In the genomic region with DNA sequence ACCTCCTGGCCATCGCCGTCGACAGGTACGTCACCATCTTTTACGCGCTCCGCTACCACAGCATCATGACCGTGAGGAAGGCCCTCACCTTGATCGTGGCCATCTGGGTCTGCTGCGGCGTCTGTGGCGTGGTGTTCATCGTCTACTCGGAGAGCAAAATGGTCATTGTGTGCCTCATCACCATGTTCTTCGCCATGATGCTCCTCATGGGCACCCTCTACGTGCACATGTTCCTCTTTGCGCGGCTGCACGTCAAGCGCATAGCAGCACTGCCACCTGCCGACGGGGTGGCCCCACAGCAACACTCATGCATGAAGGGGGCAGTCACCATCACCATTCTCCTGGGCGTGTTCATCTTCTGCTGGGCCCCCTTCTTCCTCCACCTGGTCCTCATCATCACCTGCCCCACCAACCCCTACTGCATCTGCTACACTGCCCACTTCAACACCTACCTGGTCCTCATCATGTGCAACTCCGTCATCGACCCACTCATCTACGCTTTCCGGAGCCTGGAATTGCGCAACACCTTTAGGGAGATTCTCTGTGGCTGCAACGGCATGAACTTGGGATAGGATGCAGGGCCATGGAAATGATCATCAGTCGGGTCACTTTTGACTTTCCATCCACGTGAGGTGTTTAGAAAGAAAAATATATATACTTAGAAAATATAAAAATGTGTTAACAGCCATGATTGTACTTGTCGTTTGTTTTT, we compare ENCODE assay signal across 8 cellular contexts. TPM values are rescaled to one million over a fixed set of nuclear protein-coding genes. Genes with fewer than 3 reads are reported as not detected.
DNase-seq lines count a peak whose midpoint lies in the region; ATAC-seq, FAIRE-seq and TF ChIP-seq lines count a peak whose summit lies in the region.

No MANE protein-coding gene starts in this region.

- H3K27me3 Mint-ChIP-seq in activated T-cell treated with anti-CD3 and anti-CD28 coated beads, Interleukin-2, amount 50 U/mL, for 4 hours (ENCODE audit: low read depth), result peaks cover 51% of the 10 kb centered on the region

- no peak overlapping the region for H3K9ac ChIP-seq in HepG2 (ENCODE audit: insufficient read depth, low read depth, low read length)

- intact Hi-C loops in HepG2 (cut with micrococcal nuclease; ENCODE audit: unreplicated experiment), result loop anchor here (2.0 to 5.0 kb wide), 4 partner anchors 95 to 1582 kb away; no protein-coding TSS in a partner anchor

- H2AFZ ChIP-seq in HepG2 (ENCODE audit: low read length), result no peak overlapping the region

- no peak for ATAC-seq in activated T-cell treated with anti-CD3 and anti-CD28 coated beads, Interleukin-2, amount 50 U/mL, for 4 hours
- ATAC-seq in HepG2, result peak; percentile 81
- ATAC-seq in HG03280 (IDR thresholded peaks at IDR 0.05; ENCODE audit: unreplicated experiment), result no peak

- TF ChIP-seq CTCF in HL-60 (IDR thresholded peaks at IDR 0.05; ENCODE audit: insufficient read depth, low read length) (peak; percentile 77), WERI-Rb-1 (IDR thresholded peaks at IDR 0.05; ENCODE audit: low read depth, low read length) (peak; percentile 92), HepG2 (CRISPR knock-in tag; IDR thresholded peaks at IDR 0.05) (peak; percentile 96)

- BruUV-seq in HepG2 (replicated peaks; lab: Mats Ljungman, UMichigan), result no TSS peak

- no peaks in the 10 kb centered on the region for H3K4me1 ChIP-seq in HepG2 (ENCODE audit: insufficient read depth, low read length)

- no peaks in the 10 kb centered on the region for H3K4me1 Mint-ChIP-seq in activated T-cell treated with anti-CD3 and anti-CD28 coated beads, Interleukin-2, amount 50 U/mL, for 4 hours (ENCODE audit: low read depth)

- in situ Hi-C loops in HepG2 (cut with HindIII; ENCODE audit: extremely low pct_ligation_motif_present, low pct_unique_long_range_greater_than_20kb), result loop anchor here (10.0 kb wide), 1 partner anchor 105 kb away; a partner anchor contains a TSS

- no peaks in the 10 kb centered on the region for H3K9me3 Mint-ChIP-seq in activated T-cell treated with anti-CD3 and anti-CD28 coated beads, Interleukin-2, amount 50 U/mL, for 4 hours

- 55% methylated on average over 32 of the region's 32 CpGs for WGBS in HepG2 (ENCODE audit: low lambda C conversion rate)

- peak; percentile 66; the same call in 1 of the 2 replicates for TF ChIP-seq RAD21 in HepG2 (CRISPR knock-in tag; IDR thresholded peaks at IDR 0.05)

- H3K9me3 ChIP-seq in WERI-Rb-1 (ENCODE audit: severe bottlenecking), result no peaks in the 10 kb centered on the region
- no peaks in the 10 kb centered on the region for H3K9me3 ChIP-seq in HepG2 (ENCODE audit: low read length)

- H3K36me3 Mint-ChIP-seq in activated T-cell treated with anti-CD3 and anti-CD28 coated beads, Interleukin-2, amount 50 U/mL, for 4 hours (ENCODE audit: insufficient read depth), result no peaks in the 10 kb centered on the region

- DNase-seq in activated T-cell treated with anti-CD3 and anti-CD28 coated beads for 48 hours (ENCODE audit: low read depth) (peak; percentile 41), HL-60 (ENCODE audit: low read depth in 1 of 2, low spot score in 1 of 2) (peak; percentile 38 to 63), WERI-Rb-1 (peak; percentile 41), HepG2 (ENCODE audit: low spot score) (peak; percentile 49), mesenteric fat pad (ENCODE audit: low spot score) (no peak), NCI-H2029 (lab: John Stamatoyannopoulos, UW) (no peak)
- DNase-seq in activated T-cell treated with anti-CD3 and anti-CD28 coated beads, Interleukin-2, amount 50 U/mL, for 4 hours, result no peak

- TF ChIP-seq POLR2A in HepG2 (IDR thresholded peaks at IDR 0.05; ENCODE audit: insufficient read depth in 1 of 2, low read depth in 2 of 2, low read length in 2 of 2), result no peak

- H3K27me3 ChIP-seq in HL-60 (ENCODE audit: insufficient read depth, poor library complexity, severe bottlenecking) (peaks cover 4% of the 10 kb centered on the region), WERI-Rb-1 (ENCODE audit: insufficient read depth, low read depth, severe bottlenecking) (peaks cover 73% of the 10 kb centered on the region), HepG2 (ENCODE audit: control insufficient read depth in 1 of 2, insufficient read depth in 2 of 2, low read length in 2 of 2) (peaks cover 0 to 3% of the 10 kb centered on the region in 2 experiments; a peak in 1 of 5 replicates)

- H4K20me1 ChIP-seq in HepG2 (ENCODE audit: insufficient read depth, low read length), result no peaks in the 10 kb centered on the region; the same call in 1 of the 2 replicates

- H3K4me2 ChIP-seq in HepG2 (ENCODE audit: low read depth, low read length), result no peak overlapping the region

- CTCF ChIA-PET in HepG2 (lab: Yijun Ruan, JAX; ENCODE audit: low intra/inter-chr PET ratio, low total read pairs), result interaction anchor here (1.0 to 1.5 kb wide), 3 partner anchors 93 to 1568 kb away, joined by 3 to 13 read pairs (median 7); no protein-coding TSS in a partner anchor

- no peak overlapping the region for H3K4me3 Mint-ChIP-seq in activated T-cell treated with anti-CD3 and anti-CD28 coated beads, Interleukin-2, amount 50 U/mL, for 4 hours

- H3K79me2 ChIP-seq in HepG2 (ENCODE audit: insufficient read depth, low read length), result no peaks in the 10 kb centered on the region

- TF ChIP-seq EP300 in HepG2 (IDR thresholded peaks at IDR 0.05; ENCODE audit: low read depth in 2 of 2, low read length in 2 of 2) (no peak), HepG2 (CRISPR knock-in tag; IDR thresholded peaks at IDR 0.05; ENCODE audit: borderline replicate concordance) (no peak)

- POLR2A ChIA-PET in HepG2 (lab: Yijun Ruan, JAX), result no interaction called here

- FAIRE-seq in HepG2 (lab: Jason Lieb, UNC), result no peak

- H3K4me3 ChIP-seq in HL-60 (replicated peaks; ENCODE audit: insufficient read depth, low read length), result no peak overlapping the region
- no peak overlapping the region for H3K4me3 ChIP-seq in WERI-Rb-1 (ENCODE audit: low read depth, low read length)
- H3K4me3 ChIP-seq in HepG2 (replicated peaks in 1 of 3; ENCODE audit: insufficient read depth in 1 of 3, low read depth in 2 of 3, low read length in 3 of 3), result no peak overlapping the region

- H3K36me3 ChIP-seq in WERI-Rb-1, result no peaks in the 10 kb centered on the region
- H3K36me3 ChIP-seq in HepG2 (replicated peaks in 1 of 2; ENCODE audit: control insufficient read depth in 1 of 2, insufficient read depth in 2 of 2, low read length in 2 of 2), result no peaks in the 10 kb centered on the region

- H3K27ac ChIP-seq in HL-60 (replicated peaks) (no peak overlapping the region), WERI-Rb-1 (no peak overlapping the region), HepG2 (ENCODE audit: extremely low read length, insufficient read depth, low read length) (no peak overlapping the region)

TF ChIP-seq in HepG2, 621 proteins besides CTCF, POLR2A, EP300 and RAD21 (continues in another document):
- no peak for TF ChIP-seq ETV6 (CRISPR knock-in tag; conservative IDR thresholded peaks at IDR 0.05)
- TF ChIP-seq, protein P1, sequence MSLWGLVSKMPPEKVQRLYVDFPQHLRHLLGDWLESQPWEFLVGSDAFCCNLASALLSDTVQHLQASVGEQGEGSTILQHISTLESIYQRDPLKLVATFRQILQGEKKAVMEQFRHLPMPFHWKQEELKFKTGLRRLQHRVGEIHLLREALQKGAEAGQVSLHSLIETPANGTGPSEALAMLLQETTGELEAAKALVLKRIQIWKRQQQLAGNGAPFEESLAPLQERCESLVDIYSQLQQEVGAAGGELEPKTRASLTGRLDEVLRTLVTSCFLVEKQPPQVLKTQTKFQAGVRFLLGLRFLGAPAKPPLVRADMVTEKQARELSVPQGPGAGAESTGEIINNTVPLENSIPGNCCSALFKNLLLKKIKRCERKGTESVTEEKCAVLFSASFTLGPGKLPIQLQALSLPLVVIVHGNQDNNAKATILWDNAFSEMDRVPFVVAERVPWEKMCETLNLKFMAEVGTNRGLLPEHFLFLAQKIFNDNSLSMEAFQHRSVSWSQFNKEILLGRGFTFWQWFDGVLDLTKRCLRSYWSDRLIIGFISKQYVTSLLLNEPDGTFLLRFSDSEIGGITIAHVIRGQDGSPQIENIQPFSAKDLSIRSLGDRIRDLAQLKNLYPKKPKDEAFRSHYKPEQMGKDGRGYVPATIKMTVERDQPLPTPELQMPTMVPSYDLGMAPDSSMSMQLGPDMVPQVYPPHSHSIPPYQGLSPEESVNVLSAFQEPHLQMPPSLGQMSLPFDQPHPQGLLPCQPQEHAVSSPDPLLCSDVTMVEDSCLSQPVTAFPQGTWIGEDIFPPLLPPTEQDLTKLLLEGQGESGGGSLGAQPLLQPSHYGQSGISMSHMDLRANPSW (CRISPR knock-in tag; IDR thresholded peaks at IDR 0.05; ENCODE audit: borderline replicate concordance), result no peak

RNA-seq across cellular contexts. Expression of a gene that starts 0.9 kb away (rescaled TPM):
- not detected for total RNA-seq in activated T-cell treated with anti-CD3 and anti-CD28 coated beads, Interleukin-2, amount 50 U/mL, for 4 hours
- total RNA-seq in HepG2 (2016; rRNA removed; fragmentation: Illumina TruSeq; extraction: Trizol) (not detected in 2 replicates), mesenteric fat pad (not detected)
- not detected in 2 replicates for total RNA-seq in HepG2 (2016; cell fraction: cytosol; rRNA removed; fragmentation: Illumina TruSeq; extraction: Trizol; ENCODE audit: low read depth)
- total RNA-seq in HepG2 (2016; cell fraction: insoluble cytoplasmic fraction; rRNA removed; fragmentation: Illumina TruSeq; extraction: Trizol), result not detected in 2 replicates
- total RNA-seq in HepG2 (2016; cell fraction: membrane; rRNA removed; fragmentation: Illumina TruSeq; extraction: Trizol), result not detected in 2 replicates
- not detected in 2 replicates for total RNA-seq in HepG2 (2016; cell fraction: nucleus; rRNA removed; fragmentation: Illumina TruSeq; extraction: Trizol)
- not detected in 2 replicates for polyA plus RNA-seq in HepG2 (2011; rRNA removed)
- not detected in 2 replicates for polyA plus RNA-seq in HepG2 (2011; cell fraction: cytosol; rRNA removed)
- polyA plus RNA-seq in HepG2 (2011; cell fraction: nucleus; rRNA removed), result not detected in 2 replicates
- not detected in 2 replicates for polyA plus RNA-seq in HepG2 (2012)
- polyA plus RNA-seq in HepG2 (2016; cell fraction: cytosol; fragmentation: Illumina TruSeq; extraction: Trizol; ENCODE audit: low read depth), result not detected in 2 replicates
- not detected in 2 replicates for polyA plus RNA-seq in HepG2 (2016; cell fraction: insoluble cytoplasmic fraction; fragmentation: Illumina TruSeq; extraction: Trizol; ENCODE audit: low read depth)
- polyA plus RNA-seq in HepG2 (2016; cell fraction: membrane; fragmentation: Illumina TruSeq; extraction: Trizol; ENCODE audit: low read depth), result not detected in 2 replicates
- not detected in 2 replicates for polyA plus RNA-seq in HepG2 (2016; cell fraction: nucleus; fragmentation: Illumina TruSeq; extraction: Trizol; ENCODE audit: insufficient read depth, low read depth)
- polyA minus RNA-seq in HepG2 (2011; rRNA and poly(A)+ RNA removed; ENCODE audit: low replicate concordance), result not detected in 2 replicates
- not detected in 2 replicates for polyA minus RNA-seq in HepG2 (2011; cell fraction: cytosol; rRNA and poly(A)+ RNA removed)
- polyA minus RNA-seq in HepG2 (2011; cell fraction: nucleus; rRNA and poly(A)+ RNA removed), result not detected in 2 replicates

Comparison
In these comparisons a context has a peak if more than half of its experiments do, and no peak if none do; other contexts are left out.
1. DNase-seq: peak in activated T-cell treated with anti-CD3 and anti-CD28 coated beads for 48 hours (single experiment), HL-60 (2 of 2), WERI-Rb-1 (single experiment) and HepG2 (single experiment); none in activated T-cell treated with anti-CD3 and anti-CD28 coated beads, Interleukin-2, amount 50 U/mL, for 4 hours (single experiment), mesenteric fat pad (single experiment) and NCI-H2029 (single experiment).
2. Peak in every context shown above with its lines, with median percentiles within 50 percentile points of each other: CTCF ChIP-seq.